ENCODE assay signal across 9 cellular contexts in the genomic region with DNA sequence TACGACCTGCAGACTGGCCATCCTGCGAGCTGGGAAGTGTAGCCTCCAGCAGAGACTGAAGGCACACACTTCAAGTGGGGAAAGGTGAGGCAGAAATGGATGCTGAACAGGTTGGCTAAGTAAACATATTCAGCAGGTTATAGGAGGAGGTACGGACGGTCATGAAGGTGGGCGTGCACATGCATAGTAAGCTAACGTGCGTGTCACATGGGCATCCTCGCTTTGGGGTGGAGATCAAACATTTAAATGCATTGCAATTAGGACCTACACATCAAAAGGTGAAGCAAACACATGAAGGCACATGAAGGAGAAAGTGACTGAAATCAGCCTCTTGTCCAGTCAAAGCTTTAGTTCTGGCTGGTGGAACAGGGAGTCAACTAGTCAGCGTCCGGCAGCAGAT.
"Had no signal": no experiment of that assay in that cellular context is flagged by ENCODE, and none has a peak within 500 bp of the region (broad histone marks: within the 10 kb centered on the region; RNA-seq: fewer than 3 reads in every experiment).

No MANE protein-coding gene starts in this region.

- H2AFZ ChIP-seq: GM23248 had no signal

- H3K4me1 Mint-ChIP-seq: IgD-negative memory B cell had no signal

- ATAC-seq: HepG2 had no signal

- H3K4me3 ChIP-seq: GM23248 had no signal

- H3K36me3 Mint-ChIP-seq: IgD-negative memory B cell had no signal

- H3K27ac Mint-ChIP-seq: H9, IgD-negative memory B cell had no signal

- H3K4me3 Mint-ChIP-seq: H9, IgD-negative memory B cell had no signal

- H3K9ac ChIP-seq: GM23248, KMS-11 had no signal

- FAIRE-seq: HepG2 had no signal

- H3K9me3 Mint-ChIP-seq: H9 had no signal

- H3K27ac ChIP-seq: GM23248, HL-60, KMS-11 had no signal

- DNase-seq: GM23248, GOT3, H9, HCEC 1CT, KBM-7 had no signal

- H3K4me2 ChIP-seq: KMS-11 had no signal
